ENCODE assay signal across 8 cellular contexts in the genomic region with DNA sequence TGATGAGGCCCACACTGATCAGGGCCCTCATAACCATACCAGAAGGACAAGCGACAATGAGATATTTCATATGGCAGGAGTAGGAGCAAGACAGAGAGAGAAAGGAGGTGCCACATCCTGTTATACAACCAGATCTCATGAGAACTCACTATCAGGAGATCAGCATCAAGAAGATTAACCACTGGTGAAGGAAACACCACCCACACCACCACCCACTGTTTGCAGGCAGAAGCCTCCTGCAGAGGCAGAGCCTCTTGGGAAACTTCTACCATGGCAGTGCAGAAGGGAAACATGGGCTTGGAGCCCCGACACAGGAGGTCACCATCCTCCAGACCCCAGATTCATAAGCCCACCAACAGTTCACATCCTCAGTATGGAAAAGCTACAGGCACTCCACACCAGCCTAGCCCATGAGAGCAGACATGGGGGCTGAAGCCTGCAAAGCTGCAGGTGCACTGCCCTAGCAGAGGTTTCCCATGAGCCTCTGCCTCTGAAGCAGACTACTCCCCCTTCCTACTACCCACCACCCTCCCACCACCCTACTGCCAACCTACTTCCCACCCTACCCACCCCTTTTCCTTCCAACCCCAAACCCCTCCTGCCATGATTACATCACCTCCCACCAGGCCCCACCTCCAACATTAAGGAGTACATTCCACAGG.
A peak's percentile ranks its signal among the peaks of the same experiment; 100 is the strongest.
DNase-seq lines count a peak whose midpoint lies in the region; ATAC-seq lines count a peak whose summit lies in the region.
"Not testable (repeated sequence)": the region's sequence is repeated elsewhere in the genome, so short reads cannot be mapped to it uniquely, and the experiment has no call there.

No MANE protein-coding gene starts in this region.

- ATAC-seq in activated CD4-positive, alpha-beta T cell treated with anti-CD3 and anti-CD28 coated beads for 36 hours; activated CD8-positive, alpha-beta memory T cell treated with anti-CD3 and anti-CD28 coated beads, Interleukin-2, amount 10 ng/mL, durations not matched to agents 7 days and 5 days; stimulated activated effector memory CD8-positive, alpha-beta T cell treated with anti-CD3 and anti-CD28 coated beads, Interleukin-12 subunit alpha, Interleukin-12 subunit beta, amount 100 ng/mL, for 72 hours: not testable (repeated sequence)
- ATAC-seq in central memory CD8-positive, alpha-beta T cell (replicated peaks; ENCODE audit: extremely low read depth, poor library complexity, severe bottlenecking) = peak; percentile 36

- H3K4me3 Mint-ChIP-seq in CD8-positive, alpha-beta memory T cell = peak overlapping the region in 6 of 7 donors; percentile 48 to 74 (median 66)
- H3K4me3 Mint-ChIP-seq in activated CD4-positive, alpha-beta T cell treated with anti-CD3 and anti-CD28 coated beads for 36 hours; activated CD8-positive, alpha-beta memory T cell treated with anti-CD3 and anti-CD28 coated beads, Interleukin-2, amount 10 ng/mL, durations not matched to agents 7 days and 5 days: not testable (repeated sequence)
- H3K4me3 Mint-ChIP-seq in central memory CD8-positive, alpha-beta T cell = peak overlapping the region; percentile 59
- H3K4me3 Mint-ChIP-seq in stimulated activated effector memory CD8-positive, alpha-beta T cell treated with anti-CD3 and anti-CD28 coated beads, Interleukin-12 subunit alpha, Interleukin-12 subunit beta, amount 100 ng/mL, for 72 hours = peak overlapping the region; percentile 33

- peaks cover 23% of the 10 kb centered on the region for H3K4me1 ChIP-seq in CD8-positive, alpha-beta memory T cell (ENCODE audit: insufficient read depth, low read length)

- H3K27me3 Mint-ChIP-seq in CD8-positive, alpha-beta memory T cell; activated CD4-positive, alpha-beta T cell treated with anti-CD3 and anti-CD28 coated beads for 36 hours; activated CD8-positive, alpha-beta memory T cell treated with anti-CD3 and anti-CD28 coated beads, Interleukin-2, amount 10 ng/mL, durations not matched to agents 7 days and 5 days; central memory CD8-positive, alpha-beta T cell: not testable (repeated sequence)

- peaks cover 38 to 49% (median 42%) of the 10 kb centered on the region in 3 donors for H3K4me1 Mint-ChIP-seq in CD8-positive, alpha-beta memory T cell
- peaks cover 35% of the 10 kb centered on the region for H3K4me1 Mint-ChIP-seq in activated CD4-positive, alpha-beta T cell treated with anti-CD3 and anti-CD28 coated beads for 36 hours
- peaks cover 12% of the 10 kb centered on the region for H3K4me1 Mint-ChIP-seq in activated CD8-positive, alpha-beta memory T cell treated with anti-CD3 and anti-CD28 coated beads, Interleukin-2, amount 10 ng/mL, durations not matched to agents 7 days and 5 days
- peaks cover 39% of the 10 kb centered on the region for H3K4me1 Mint-ChIP-seq in central memory CD8-positive, alpha-beta T cell
- H3K4me1 Mint-ChIP-seq in stimulated activated effector memory CD8-positive, alpha-beta T cell treated with anti-CD3 and anti-CD28 coated beads, Interleukin-12 subunit alpha, Interleukin-12 subunit beta, amount 100 ng/mL, for 72 hours = peaks cover 37% of the 10 kb centered on the region

- POLR2A ChIA-PET in CD8-positive, alpha-beta memory T cell (lab: Charles Lee); activated CD4-positive, alpha-beta T cell treated with anti-CD3 and anti-CD28 coated beads for 36 hours (lab: Charles Lee): not testable (repeated sequence)

- not testable (repeated sequence) for H3K9me3 ChIP-seq in CD8-positive, alpha-beta memory T cell (ENCODE audit: low read length)

- not testable (repeated sequence) for H3K36me3 Mint-ChIP-seq in CD8-positive, alpha-beta memory T cell; activated CD4-positive, alpha-beta T cell treated with anti-CD3 and anti-CD28 coated beads for 36 hours (ENCODE audit: low read depth); activated CD8-positive, alpha-beta memory T cell treated with anti-CD3 and anti-CD28 coated beads, Interleukin-2, amount 10 ng/mL, durations not matched to agents 7 days and 5 days; central memory CD8-positive, alpha-beta T cell (ENCODE audit: insufficient read depth); stimulated activated effector memory CD8-positive, alpha-beta T cell treated with anti-CD3 and anti-CD28 coated beads, Interleukin-12 subunit alpha, Interleukin-12 subunit beta, amount 100 ng/mL, for 72 hours

- H3K4me3 ChIP-seq in CD8-positive, alpha-beta memory T cell (ENCODE audit: low read length) = not testable (repeated sequence)

- H3K27ac ChIP-seq in CD8-positive, alpha-beta memory T cell (ENCODE audit: low read depth, low read length) = not testable (repeated sequence)

- CTCF ChIA-PET in CD8-positive, alpha-beta memory T cell (lab: Charles Lee); activated CD4-positive, alpha-beta T cell treated with anti-CD3 and anti-CD28 coated beads for 36 hours (lab: Charles Lee); activated CD8-positive, alpha-beta memory T cell treated with anti-CD3 and anti-CD28 coated beads, Interleukin-2, amount 10 ng/mL, durations not matched to agents 7 days and 5 days (lab: Charles Lee): not testable (repeated sequence)

- H3K27me3 ChIP-seq in CD8-positive, alpha-beta memory T cell (ENCODE audit: insufficient read depth, low read length, poor library complexity, severe bottlenecking) = not testable (repeated sequence)

- intact Hi-C loops in activated CD4-positive, alpha-beta T cell treated with anti-CD3 and anti-CD28 coated beads for 36 hours (cut with DNase I, micrococcal nuclease) = not testable (repeated sequence)

- not testable (repeated sequence) for H3K9me3 Mint-ChIP-seq in CD8-positive, alpha-beta memory T cell; activated CD4-positive, alpha-beta T cell treated with anti-CD3 and anti-CD28 coated beads for 36 hours (ENCODE audit: low read depth); activated CD8-positive, alpha-beta memory T cell treated with anti-CD3 and anti-CD28 coated beads, Interleukin-2, amount 10 ng/mL, durations not matched to agents 7 days and 5 days (ENCODE audit: low read depth); central memory CD8-positive, alpha-beta T cell; stimulated activated effector memory CD8-positive, alpha-beta T cell treated with anti-CD3 and anti-CD28 coated beads, Interleukin-12 subunit alpha, Interleukin-12 subunit beta, amount 100 ng/mL, for 72 hours

- peak in 2 of 5 donors; percentile 13 to 31 for DNase-seq in CD8-positive, alpha-beta memory T cell
- DNase-seq in activated CD4-positive, alpha-beta T cell treated with anti-CD3 and anti-CD28 coated beads for 36 hours = peak; percentile 63
- DNase-seq in activated CD8-positive, alpha-beta memory T cell treated with anti-CD3 and anti-CD28 coated beads, Interleukin-2, amount 10 ng/mL, durations not matched to agents 7 days and 5 days = peak; percentile 80
- peak; percentile 76 for DNase-seq in activated effector memory CD4-positive, alpha-beta T cell treated with anti-CD3 and anti-CD28 coated beads, Interleukin-2, amount 50 U/mL, for 16 hours
- DNase-seq in central memory CD8-positive, alpha-beta T cell (ENCODE audit: low spot score in 2 of 2) = peak in 1 of 2 donors; percentile 30
- DNase-seq in stimulated activated CD4-positive, alpha-beta T cell treated with anti-CD3 and anti-CD28 coated beads, Interleukin-12 subunit alpha, Interleukin-12 subunit beta, amount 100 ng/mL, for 4 hours = peak; percentile 18
- DNase-seq in stimulated activated CD4-positive, alpha-beta T cell treated with anti-CD3 and anti-CD28 coated beads, TNF-alpha, amount 100 ng/mL, for 4 hours (ENCODE audit: low read depth in 3 of 3) = peak in 2 of 3 experiments; percentile 9 to 19
- DNase-seq in stimulated activated effector memory CD8-positive, alpha-beta T cell treated with anti-CD3 and anti-CD28 coated beads, Interleukin-12 subunit alpha, Interleukin-12 subunit beta, amount 100 ng/mL, for 72 hours (ENCODE audit: low spot score in 2 of 2) = peak in 1 of 2 donors; percentile 9

- not testable (repeated sequence) for H3K36me3 ChIP-seq in CD8-positive, alpha-beta memory T cell (ENCODE audit: insufficient read depth, low read length)

- H3K27ac Mint-ChIP-seq in CD8-positive, alpha-beta memory T cell = peak overlapping the region; percentile 13 to 94 (median 84)
- H3K27ac Mint-ChIP-seq in activated CD4-positive, alpha-beta T cell treated with anti-CD3 and anti-CD28 coated beads for 36 hours = peak overlapping the region; percentile 58
- H3K27ac Mint-ChIP-seq in activated CD8-positive, alpha-beta memory T cell treated with anti-CD3 and anti-CD28 coated beads, Interleukin-2, amount 10 ng/mL, durations not matched to agents 7 days and 5 days = peak overlapping the region; percentile 58
- peak overlapping the region; percentile 70 for H3K27ac Mint-ChIP-seq in central memory CD8-positive, alpha-beta T cell (ENCODE audit: low read depth)
- H3K27ac Mint-ChIP-seq in stimulated activated effector memory CD8-positive, alpha-beta T cell treated with anti-CD3 and anti-CD28 coated beads, Interleukin-12 subunit alpha, Interleukin-12 subunit beta, amount 100 ng/mL, for 72 hours = peak overlapping the region; percentile 84
